ENCODE assay signal across 27 cellular contexts in genomic region chrX:44175455-44175854, GRCh38.
"Had no signal": no experiment of that assay in that cellular context is flagged by ENCODE, and none has a peak within 500 bp of the region (broad histone marks: within the 10 kb centered on the region; RNA-seq: fewer than 3 reads in every experiment).

No MANE protein-coding gene starts in this region.

- DNase-seq: stimulated activated CD4-positive, alpha-beta T cell treated with anti-CD3 and anti-CD28 coated beads, Interleukin-2, amount 100 ng/mL, for 48 hours; stimulated activated CD4-positive, alpha-beta T cell treated with anti-CD3 and anti-CD28 coated beads, Interleukin-4, amount 100 ng/mL, for 1 hour; stimulated activated CD4-positive, alpha-beta T cell treated with anti-CD3 and anti-CD28 coated beads, Interleukin-4, amount 100 ng/mL, for 24 hours; stimulated activated CD4-positive, alpha-beta T cell treated with anti-CD3 and anti-CD28 coated beads, Interleukin-4, amount 100 ng/mL, for 4 hours; stimulated activated CD8-positive, alpha-beta memory T cell treated with anti-CD3 and anti-CD28 coated beads, Interleukin-4, amount 100 ng/mL, for 48 hours; stimulated activated naive B cell treated with anti-CD40 and anti-IgM and Interleukin-4, amounts not matched to agents 10 μg/mL and 1 μg/mL and 100 μg/mL, for 72 hours; stimulated activated naive CD4-positive, alpha-beta T cell; stimulated activated naive CD4-positive, alpha-beta T cell treated with Interleukin-2 at 50 U/mL for 16 hours; stimulated activated naive CD8-positive, alpha-beta T cell treated with anti-CD3 and anti-CD28 coated beads, Interleukin-15, amount 100 ng/mL, for 72 hours; stimulated activated naive CD8-positive, alpha-beta T cell treated with anti-CD3 and anti-CD28 coated beads, Interleukin-15, Interleukin-2, amounts not matched to agents 100 U/mL and 50 U/mL, for 24 hours; stomach; substantia nigra; testis; thyroid gland; tibial artery; transverse colon; upper lobe of left lung; upper lobe of right lung; uterus had no signal

- H3K4me1 ChIP-seq: stomach, suprapubic skin, testis, thyroid gland, tibial artery, tibial nerve, upper lobe of left lung, upper lobe of right lung, uterus, vagina had no signal

- H3K9me3 ChIP-seq: suprapubic skin, testis, thoracic aorta, thyroid gland, tibial nerve, transverse colon, upper lobe of left lung, upper lobe of right lung, uterus, vagina had no signal

- H3K4me3 Mint-ChIP-seq: stimulated activated effector memory CD8-positive, alpha-beta T cell treated with anti-CD3 and anti-CD28 coated beads, Interleukin-12 subunit alpha, Interleukin-12 subunit beta, amount 100 ng/mL, for 72 hours; stimulated activated memory B cell treated with anti-CD40 and anti-IgM and Interleukin-4, amounts not matched to agents 10 μg/mL and 1 μg/mL and 100 μg/mL, for 72 hours; stimulated activated naive B cell treated with anti-CD40 and anti-IgM and Interleukin-4, amounts not matched to agents 10 μg/mL and 1 μg/mL and 100 μg/mL, for 72 hours; stimulated activated naive CD8-positive, alpha-beta T cell treated with anti-CD3 and anti-CD28 coated beads, Interleukin-15, amount 100 ng/mL, for 72 hours; stimulated activated naive CD8-positive, alpha-beta T cell treated with anti-CD3 and anti-CD28 coated beads, Interleukin-15, Interleukin-2, amounts not matched to agents 100 ng/mL and 50 ng/mL, for 24 hours; type B pancreatic cell had no signal

- H3K27ac ChIP-seq: stomach, suprapubic skin, testis, thoracic aorta, thyroid gland, tibial artery, tibial nerve, transverse colon, upper lobe of left lung, upper lobe of right lung, uterus, vagina had no signal

- H3K4me1 Mint-ChIP-seq: stimulated activated effector memory CD8-positive, alpha-beta T cell treated with anti-CD3 and anti-CD28 coated beads, Interleukin-12 subunit alpha, Interleukin-12 subunit beta, amount 100 ng/mL, for 72 hours; stimulated activated memory B cell treated with anti-CD40 and anti-IgM and Interleukin-4, amounts not matched to agents 10 μg/mL and 1 μg/mL and 100 μg/mL, for 72 hours; stimulated activated naive B cell treated with anti-CD40 and anti-IgM and Interleukin-4, amounts not matched to agents 10 μg/mL and 1 μg/mL and 100 μg/mL, for 72 hours; stimulated activated naive CD8-positive, alpha-beta T cell treated with anti-CD3 and anti-CD28 coated beads, Interleukin-15, amount 100 ng/mL, for 72 hours had no signal

- H3K27ac Mint-ChIP-seq: stimulated activated effector memory CD8-positive, alpha-beta T cell treated with anti-CD3 and anti-CD28 coated beads, Interleukin-12 subunit alpha, Interleukin-12 subunit beta, amount 100 ng/mL, for 72 hours; stimulated activated memory B cell treated with anti-CD40 and anti-IgM and Interleukin-4, amounts not matched to agents 10 μg/mL and 1 μg/mL and 100 μg/mL, for 72 hours; stimulated activated naive B cell treated with anti-CD40 and anti-IgM and Interleukin-4, amounts not matched to agents 10 μg/mL and 1 μg/mL and 100 μg/mL, for 72 hours; stimulated activated naive CD8-positive, alpha-beta T cell treated with anti-CD3 and anti-CD28 coated beads, Interleukin-15, amount 100 ng/mL, for 72 hours; stimulated activated naive CD8-positive, alpha-beta T cell treated with anti-CD3 and anti-CD28 coated beads, Interleukin-15, Interleukin-2, amounts not matched to agents 100 ng/mL and 50 ng/mL, for 24 hours; type B pancreatic cell had no signal

- H3K36me3 ChIP-seq: stomach, suprapubic skin, thoracic aorta, thyroid gland, tibial artery, transverse colon, upper lobe of left lung, upper lobe of right lung, uterus, vagina had no signal

- H3K27me3 Mint-ChIP-seq: stimulated activated memory B cell treated with anti-CD40 and anti-IgM and Interleukin-4, amounts not matched to agents 10 μg/mL and 1 μg/mL and 100 μg/mL, for 72 hours; stimulated activated naive CD8-positive, alpha-beta T cell treated with anti-CD3 and anti-CD28 coated beads, Interleukin-15, amount 100 ng/mL, for 72 hours; stimulated activated naive CD8-positive, alpha-beta T cell treated with anti-CD3 and anti-CD28 coated beads, Interleukin-15, Interleukin-2, amounts not matched to agents 100 ng/mL and 50 ng/mL, for 24 hours; type B pancreatic cell had no signal

- H3K36me3 Mint-ChIP-seq: stimulated activated effector memory CD8-positive, alpha-beta T cell treated with anti-CD3 and anti-CD28 coated beads, Interleukin-12 subunit alpha, Interleukin-12 subunit beta, amount 100 ng/mL, for 72 hours; stimulated activated memory B cell treated with anti-CD40 and anti-IgM and Interleukin-4, amounts not matched to agents 10 μg/mL and 1 μg/mL and 100 μg/mL, for 72 hours; stimulated activated naive B cell treated with anti-CD40 and anti-IgM and Interleukin-4, amounts not matched to agents 10 μg/mL and 1 μg/mL and 100 μg/mL, for 72 hours; type B pancreatic cell had no signal

- H3K4me3 ChIP-seq: stomach, suprapubic skin, testis, thoracic aorta, thyroid gland, tibial artery, tibial nerve, transverse colon, upper lobe of left lung, upper lobe of right lung, uterus, vagina had no signal
